ENCODE assay signal across 1 cellular context in the genomic region with DNA sequence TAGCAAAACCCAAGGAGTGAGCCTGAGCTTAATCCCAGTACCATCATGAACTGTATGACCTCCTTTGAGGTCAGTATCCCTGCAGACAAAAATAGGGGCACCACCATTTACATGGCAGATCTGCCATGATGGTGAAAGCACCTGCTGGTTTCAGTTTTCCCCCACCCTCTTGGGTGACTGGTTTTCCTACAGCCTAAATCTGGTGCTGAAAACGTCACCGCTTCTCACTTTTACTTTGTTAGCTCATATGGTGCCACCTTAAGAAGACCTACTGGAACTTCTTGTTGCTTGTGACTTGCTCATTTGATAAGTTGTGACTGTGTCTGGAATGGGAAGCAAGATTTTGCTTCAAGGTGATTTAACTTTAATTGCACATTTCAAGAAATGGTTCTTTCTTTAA.
A peak's percentile ranks its signal among the peaks of the same experiment; 100 is the strongest.
TF ChIP-seq lines count a peak whose summit lies in the region.

No MANE protein-coding gene starts in this region.

TF ChIP-seq in HEK293, 187 proteins besides CTCF, POLR2A, EP300 and RAD21 (continued from another document):
- TF ChIP-seq, protein P1, sequence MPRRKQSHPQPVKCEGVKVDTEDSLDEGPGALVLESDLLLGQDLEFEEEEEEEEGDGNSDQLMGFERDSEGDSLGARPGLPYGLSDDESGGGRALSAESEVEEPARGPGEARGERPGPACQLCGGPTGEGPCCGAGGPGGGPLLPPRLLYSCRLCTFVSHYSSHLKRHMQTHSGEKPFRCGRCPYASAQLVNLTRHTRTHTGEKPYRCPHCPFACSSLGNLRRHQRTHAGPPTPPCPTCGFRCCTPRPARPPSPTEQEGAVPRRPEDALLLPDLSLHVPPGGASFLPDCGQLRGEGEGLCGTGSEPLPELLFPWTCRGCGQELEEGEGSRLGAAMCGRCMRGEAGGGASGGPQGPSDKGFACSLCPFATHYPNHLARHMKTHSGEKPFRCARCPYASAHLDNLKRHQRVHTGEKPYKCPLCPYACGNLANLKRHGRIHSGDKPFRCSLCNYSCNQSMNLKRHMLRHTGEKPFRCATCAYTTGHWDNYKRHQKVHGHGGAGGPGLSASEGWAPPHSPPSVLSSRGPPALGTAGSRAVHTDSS (tag by site-specific recombination; IDR thresholded peaks at IDR 0.05) = no peak
- TF ChIP-seq, protein P2, sequence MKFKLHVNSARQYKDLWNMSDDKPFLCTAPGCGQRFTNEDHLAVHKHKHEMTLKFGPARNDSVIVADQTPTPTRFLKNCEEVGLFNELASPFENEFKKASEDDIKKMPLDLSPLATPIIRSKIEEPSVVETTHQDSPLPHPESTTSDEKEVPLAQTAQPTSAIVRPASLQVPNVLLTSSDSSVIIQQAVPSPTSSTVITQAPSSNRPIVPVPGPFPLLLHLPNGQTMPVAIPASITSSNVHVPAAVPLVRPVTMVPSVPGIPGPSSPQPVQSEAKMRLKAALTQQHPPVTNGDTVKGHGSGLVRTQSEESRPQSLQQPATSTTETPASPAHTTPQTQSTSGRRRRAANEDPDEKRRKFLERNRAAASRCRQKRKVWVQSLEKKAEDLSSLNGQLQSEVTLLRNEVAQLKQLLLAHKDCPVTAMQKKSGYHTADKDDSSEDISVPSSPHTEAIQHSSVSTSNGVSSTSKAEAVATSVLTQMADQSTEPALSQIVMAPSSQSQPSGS (tag by site-specific recombination; IDR thresholded peaks at IDR 0.05; ENCODE audit: low read depth) = no peak
- 0 out of 2 replicates have a peak, but pooled peaks have one; percentile 11 for TF ChIP-seq ZNF600 (tag by site-specific recombination; IDR thresholded peaks at IDR 0.05)
- TF ChIP-seq PRDM1 (tag by site-specific recombination; IDR thresholded peaks at IDR 0.05) = peak; percentile 77
- TF ChIP-seq, protein P3, sequence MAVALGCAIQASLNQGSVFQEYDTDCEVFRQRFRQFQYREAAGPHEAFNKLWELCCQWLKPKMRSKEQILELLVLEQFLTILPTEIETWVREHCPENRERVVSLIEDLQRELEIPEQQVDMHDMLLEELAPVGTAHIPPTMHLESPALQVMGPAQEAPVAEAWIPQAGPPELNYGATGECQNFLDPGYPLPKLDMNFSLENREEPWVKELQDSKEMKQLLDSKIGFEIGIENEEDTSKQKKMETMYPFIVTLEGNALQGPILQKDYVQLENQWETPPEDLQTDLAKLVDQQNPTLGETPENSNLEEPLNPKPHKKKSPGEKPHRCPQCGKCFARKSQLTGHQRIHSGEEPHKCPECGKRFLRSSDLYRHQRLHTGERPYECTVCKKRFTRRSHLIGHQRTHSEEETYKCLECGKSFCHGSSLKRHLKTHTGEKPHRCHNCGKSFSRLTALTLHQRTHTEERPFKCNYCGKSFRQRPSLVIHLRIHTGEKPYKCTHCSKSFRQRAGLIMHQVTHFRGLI (tag by site-specific recombination; IDR thresholded peaks at IDR 0.05) = no peak
- TF ChIP-seq, protein P4, sequence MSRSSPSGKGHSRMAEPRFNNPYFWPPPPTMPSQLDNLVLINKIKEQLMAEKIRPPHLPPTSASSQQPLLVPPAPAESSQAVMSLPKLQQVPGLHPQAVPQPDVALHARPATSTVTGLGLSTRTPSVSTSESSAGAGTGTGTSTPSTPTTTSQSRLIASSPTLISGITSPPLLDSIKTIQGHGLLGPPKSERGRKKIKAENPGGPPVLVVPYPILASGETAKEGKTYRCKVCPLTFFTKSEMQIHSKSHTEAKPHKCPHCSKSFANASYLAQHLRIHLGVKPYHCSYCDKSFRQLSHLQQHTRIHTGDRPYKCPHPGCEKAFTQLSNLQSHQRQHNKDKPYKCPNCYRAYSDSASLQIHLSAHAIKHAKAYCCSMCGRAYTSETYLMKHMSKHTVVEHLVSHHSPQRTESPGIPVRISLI (tag by site-specific recombination; IDR thresholded peaks at IDR 0.05) = no peak
- no peak for TF ChIP-seq ZNF571 (tag by site-specific recombination; IDR thresholded peaks at IDR 0.05)
- no peak for TF ChIP-seq ZNF48 (tag by site-specific recombination; IDR thresholded peaks at IDR 0.05)
- TF ChIP-seq ZFP69B (tag by site-specific recombination; IDR thresholded peaks at IDR 0.05) = 0 out of 2 replicates have a peak, but pooled peaks have one; percentile 65
- TF ChIP-seq ZBTB1 (tag by site-specific recombination; IDR thresholded peaks at IDR 0.05) = no peak
TF ChIP-seq in HEK293: peak in this region for 3.
